In the genomic region with DNA sequence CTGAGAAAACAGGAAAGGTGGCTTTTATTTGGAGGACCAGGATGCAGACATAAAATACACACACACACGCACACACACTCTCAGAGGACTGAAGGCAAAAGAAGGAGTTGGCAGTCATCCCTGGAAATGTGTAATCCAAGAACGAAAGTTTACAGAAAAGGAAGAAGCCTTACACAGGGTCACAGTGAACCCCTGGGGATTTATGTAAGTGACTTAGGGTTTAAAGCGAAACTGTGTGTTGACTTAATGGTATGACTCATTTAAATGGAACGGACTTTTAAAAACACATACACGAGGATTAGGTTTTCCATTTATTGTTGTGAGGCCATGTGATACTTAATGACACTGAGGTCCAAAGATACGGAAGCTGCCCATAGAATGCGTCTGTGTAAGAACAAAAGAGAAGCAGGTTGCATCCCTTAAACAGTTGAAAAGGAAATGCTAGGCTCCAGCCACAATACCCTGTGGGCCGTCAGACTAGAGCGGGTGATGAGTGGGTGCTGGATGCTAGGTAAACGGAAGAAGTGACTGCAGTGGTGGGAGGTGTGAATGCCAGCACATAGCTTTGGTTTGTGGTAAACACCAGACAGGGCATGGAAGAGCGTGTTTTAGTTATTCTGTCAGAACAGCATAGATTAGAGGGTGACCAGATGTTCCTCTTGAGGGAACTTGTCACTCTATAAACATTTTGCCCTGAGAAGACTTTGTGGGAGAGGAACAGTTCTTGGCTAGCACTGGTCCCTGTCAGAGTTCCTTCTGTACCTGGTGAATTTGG, we compare ENCODE assay signal across 8 cellular contexts. TPM values are rescaled to one million over a fixed set of nuclear protein-coding genes. Genes with fewer than 3 reads are reported as not detected.
DNase-seq lines count a peak whose midpoint lies in the region; ATAC-seq and TF ChIP-seq lines count a peak whose summit lies in the region.

No MANE protein-coding gene starts in this region.

- H3K4me3 ChIP-seq in SJSA1 = no peak overlapping the region

- peaks cover 25% of the 10 kb centered on the region for H3K4me1 ChIP-seq in SJSA1 (replicated peaks)

- H3K36me3 ChIP-seq in SJSA1 = no peaks in the 10 kb centered on the region

- H3K9me3 ChIP-seq in SJSA1 (replicated peaks) = no peaks in the 10 kb centered on the region

- DNase-seq in AG09319 (ENCODE audit: extremely low read depth, low read depth) (peak; percentile 95), SJSA1 (ENCODE audit: low read depth in 1 of 2, low spot score in 2 of 2) (peak; percentile 92 to 97), amniotic epithelial cell (ENCODE audit: low read depth) (peak; percentile 91), kidney glomerular epithelial cell (lab: John Stamatoyannopoulos, UW) (peak; percentile 96), NCI-H1436 (lab: John Stamatoyannopoulos, UW) (no peak)
- DNase-seq in stimulated activated CD4-positive, alpha-beta T cell treated with anti-CD3 and anti-CD28 coated beads, Interleukin-4, amount 100 ng/mL, for 4 hours = peak; percentile 44 to 81

- no peak for TF ChIP-seq CTCF in AG09319 (IDR thresholded peaks at IDR 0.05; ENCODE audit: low read depth, low read length)

- peak; percentile 89 for ATAC-seq in GM19372 (IDR thresholded peaks at IDR 0.05; ENCODE audit: low read depth, unreplicated experiment)
- ATAC-seq in HG03457 (IDR thresholded peaks at IDR 0.05; ENCODE audit: unreplicated experiment) = peak; percentile 95

- peak overlapping the region; percentile 41 for H3K27ac ChIP-seq in SJSA1

- no peaks in the 10 kb centered on the region for H3K27me3 ChIP-seq in SJSA1 (replicated peaks)

RNA-seq across cellular contexts. Expression of a gene that starts 21.6 kb away (rescaled TPM):
- 26.8 and 31.9 TPM in 2 replicates for total RNA-seq in SJSA1 (2014; rRNA removed; shearing (Covaris generic))

RNA-seq across cellular contexts. Expression of a gene that starts 38.6 kb away (rescaled TPM):
- 26.5 and 28.3 TPM in 2 replicates for total RNA-seq in SJSA1 (2014; rRNA removed; shearing (Covaris generic))
